ENCODE assay signal across 8 cellular contexts in the genomic region with DNA sequence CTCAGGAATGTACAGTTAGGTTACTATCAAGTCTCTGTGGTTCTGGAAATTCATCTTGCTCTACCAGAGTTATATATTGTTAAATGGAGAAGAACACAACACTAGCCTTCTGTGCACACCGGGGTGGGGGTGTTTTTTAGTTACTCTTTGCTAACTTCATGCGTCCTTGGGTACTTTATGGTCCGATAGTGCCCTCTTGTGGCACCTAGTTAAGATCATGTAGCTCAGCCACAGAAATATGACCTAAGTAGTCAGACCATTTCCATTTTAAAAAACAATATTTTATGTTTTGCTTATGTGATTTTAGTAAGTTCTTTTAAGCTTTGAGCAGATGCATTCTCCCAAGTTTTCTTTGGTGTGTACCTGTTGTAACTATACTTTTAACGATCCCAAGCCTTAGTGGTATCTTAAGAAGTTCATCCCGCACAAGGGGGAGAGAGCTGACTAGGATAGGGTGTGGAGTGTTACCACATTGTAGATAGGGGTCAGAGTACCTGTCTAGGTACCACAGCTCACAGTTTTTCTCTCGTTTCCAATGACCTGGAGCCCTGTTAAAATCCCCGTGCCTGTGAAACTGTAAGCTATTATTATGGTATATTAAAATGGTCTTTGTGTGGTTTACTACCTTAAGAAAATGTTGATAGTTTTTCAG. TPM values are rescaled to one million over a fixed set of nuclear protein-coding genes. Genes with fewer than 3 reads are reported as not detected.
DNase-seq lines count a peak whose midpoint lies in the region; ATAC-seq and TF ChIP-seq lines count a peak whose summit lies in the region.

No MANE protein-coding gene starts in this region.

- no peak overlapping the region for H3K4me3 Mint-ChIP-seq in activated CD8-positive, alpha-beta memory T cell treated with anti-CD3 and anti-CD28 coated beads, Interleukin-2, amount 10 ng/mL, durations not matched to agents 7 days and 5 days
- H3K4me3 Mint-ChIP-seq in naive B cell: no peak overlapping the region

- H3K9me3 ChIP-seq in IMR-90 (ENCODE audit: control insufficient read depth, insufficient read depth, low read length) (no peaks in the 10 kb centered on the region), suprapubic skin (no peaks in the 10 kb centered on the region)

- ATAC-seq in IMR-90 (ENCODE audit: low read depth) (peak; percentile 97), naive B cell (ENCODE audit: low read depth in 2 of 2) (peak; percentile 98 to 99), GM18870 (IDR thresholded peaks at IDR 0.05; ENCODE audit: unreplicated experiment) (no peak)
- ATAC-seq in activated CD8-positive, alpha-beta memory T cell treated with anti-CD3 and anti-CD28 coated beads, Interleukin-2, amount 10 ng/mL, durations not matched to agents 7 days and 5 days: peak; percentile 93

- H4K8ac ChIP-seq in IMR-90 (ENCODE audit: low read depth in 2 of 2, low read length in 2 of 2): no peak overlapping the region

- peaks cover 56% of the 10 kb centered on the region for H3K36me3 Mint-ChIP-seq in activated CD8-positive, alpha-beta memory T cell treated with anti-CD3 and anti-CD28 coated beads, Interleukin-2, amount 10 ng/mL, durations not matched to agents 7 days and 5 days
- H3K36me3 Mint-ChIP-seq in naive B cell: peaks cover 19 to 20% of the 10 kb centered on the region in 2 donors

- DNase-seq in D341Med (ENCODE audit: low spot score) (peak; percentile 70), IMR-90 (peak; percentile 92), NOMO-1 treated with DMSO at 0.1 percent for 48 hours (lab: John Stamatoyannopoulos, UW; ENCODE audit: unreplicated experiment) (peak; percentile 75), epithelial cell of proximal tubule (ENCODE audit: low read depth) (peak; percentile 52), naive B cell (peak; percentile 68), suprapubic skin (ENCODE audit: low spot score in 2 of 2) (no peak)
- DNase-seq in activated CD8-positive, alpha-beta memory T cell treated with anti-CD3 and anti-CD28 coated beads, Interleukin-2, amount 10 ng/mL, durations not matched to agents 7 days and 5 days: peak; percentile 79

- peaks cover 37% of the 10 kb centered on the region for H3K36me3 ChIP-seq in IMR-90 (ENCODE audit: control insufficient read depth, insufficient read depth, low read length)
- peaks cover 61% of the 10 kb centered on the region for H3K36me3 ChIP-seq in suprapubic skin

- H3K79me1 ChIP-seq in IMR-90 (ENCODE audit: low read depth in 1 of 2, low read length in 2 of 2): peaks cover 32 to 42% of the 10 kb centered on the region in 2 experiments; a peak in 3 of 4 replicates

- no peak overlapping the region for H2AFZ ChIP-seq in IMR-90 (replicated peaks; ENCODE audit: low read length, poor library complexity)

- H3K4me3 ChIP-seq in IMR-90 (ENCODE audit: insufficient read depth, low read depth, low read length): no peak overlapping the region
- H3K4me3 ChIP-seq in epithelial cell of proximal tubule (ENCODE audit: low read depth, low read length): no peak overlapping the region
- no peak overlapping the region for H3K4me3 ChIP-seq in suprapubic skin

- H3K27ac ChIP-seq in IMR-90 (ENCODE audit: insufficient read depth, low read length) (no peak overlapping the region), suprapubic skin (no peak overlapping the region)

- H2BK15ac ChIP-seq in IMR-90 (ENCODE audit: low read depth, low read length): no peak overlapping the region

- no TSS peak for BruUV-seq in IMR-90 (replicated peaks; lab: Mats Ljungman, UMichigan)

- H3K56ac ChIP-seq in IMR-90 (ENCODE audit: extremely low read depth, insufficient read depth, low read length): no peak overlapping the region

- H3K4me1 ChIP-seq in IMR-90 (ENCODE audit: control insufficient read depth, insufficient read depth, low read length) (peaks cover 3% of the 10 kb centered on the region), suprapubic skin (peaks cover 13% of the 10 kb centered on the region)

- peaks cover 17% of the 10 kb centered on the region for H3K4me1 Mint-ChIP-seq in activated CD8-positive, alpha-beta memory T cell treated with anti-CD3 and anti-CD28 coated beads, Interleukin-2, amount 10 ng/mL, durations not matched to agents 7 days and 5 days
- peaks cover under 1 to 16% (median 14%) of the 10 kb centered on the region in 3 donors for H3K4me1 Mint-ChIP-seq in naive B cell

- H4K5ac ChIP-seq in IMR-90 (ENCODE audit: low read depth, low read length): 0 out of 2 replicates have a peak overlapping the region, but pooled peaks have one; percentile 40

- H3K27me3 ChIP-seq in IMR-90 (ENCODE audit: control insufficient read depth, insufficient read depth, low read length): no peaks in the 10 kb centered on the region
- no peaks in the 10 kb centered on the region for H3K27me3 ChIP-seq in suprapubic skin

- no peak overlapping the region for H2BK20ac ChIP-seq in IMR-90 (ENCODE audit: low read depth, low read length)

- no peaks in the 10 kb centered on the region for H3K9me3 Mint-ChIP-seq in activated CD8-positive, alpha-beta memory T cell treated with anti-CD3 and anti-CD28 coated beads, Interleukin-2, amount 10 ng/mL, durations not matched to agents 7 days and 5 days (ENCODE audit: low read depth)
- no peaks in the 10 kb centered on the region for H3K9me3 Mint-ChIP-seq in naive B cell

- POLR2A ChIA-PET in IMR-90 (lab: Charles Lee; ENCODE audit: unreplicated experiment): interaction anchor here (0.6 to 1.0 kb wide), 2 partner anchors 61 to 122 kb away, joined by 3 to 4 read pairs; a partner anchor contains a TSS

- H3K9me1 ChIP-seq in IMR-90 (ENCODE audit: insufficient read depth, low read length): no peaks in the 10 kb centered on the region

- TF ChIP-seq EP300 in suprapubic skin (IDR thresholded peaks at IDR 0.05): no peak

- CTCF ChIA-PET in IMR-90 (lab: Yijun Ruan, JAX): interaction anchor here (0.8 to 1.7 kb wide), 9 partner anchors 8 to 136 kb away, joined by 3 to 13 read pairs (median 5); a partner anchor contains a TSS
- CTCF ChIA-PET in activated CD8-positive, alpha-beta memory T cell treated with anti-CD3 and anti-CD28 coated beads, Interleukin-2, amount 10 ng/mL, durations not matched to agents 7 days and 5 days (lab: Charles Lee): interaction anchor here (0.5 to 3.0 kb wide), 39 partner anchors 8 to 421 kb away, joined by 3 to 20 read pairs (median 4); a partner anchor contains a TSS

- dilution Hi-C loops in IMR-90 (cut with HindIII; ENCODE audit: low sequenced_read_pairs, unreplicated experiment): no loop called here

- H2BK5ac ChIP-seq in IMR-90 (ENCODE audit: low read depth, low read length, poor library complexity, severe bottlenecking): peak overlapping the region; percentile 57

- intact Hi-C loops in IMR-90 (cut with micrococcal nuclease): loop anchor here (1.0 to 2.0 kb wide), 4 partner anchors 61 to 186 kb away; a partner anchor contains a TSS

- no peak overlapping the region for H2AK5ac ChIP-seq in IMR-90 (ENCODE audit: low read depth, low read length)

- no peak overlapping the region for H3K4ac ChIP-seq in IMR-90 (ENCODE audit: low read depth, low read length)

- TF ChIP-seq POLR2A in IMR-90 (IDR thresholded peaks at IDR 0.05; ENCODE audit: low read depth, low read length) (no peak), suprapubic skin (IDR thresholded peaks at IDR 0.05) (no peak)

- H4K20me1 ChIP-seq in IMR-90 (ENCODE audit: insufficient read depth, low read length): peaks cover 22% of the 10 kb centered on the region

- no peak overlapping the region for H3K18ac ChIP-seq in IMR-90 (ENCODE audit: low read depth, low read length)

- H4K91ac ChIP-seq in IMR-90 (ENCODE audit: insufficient read depth, low read depth, low read length): no peak overlapping the region

- in situ Hi-C loops in IMR-90 (cut with MboI; ENCODE audit: low sequenced_read_pairs): loop anchor here (5.0 kb wide), 2 partner anchors 133 to 178 kb away; no protein-coding TSS in a partner anchor

- no peak overlapping the region for H3K4me2 ChIP-seq in IMR-90 (ENCODE audit: low read depth, low read length)

- H3K27me3 Mint-ChIP-seq in activated CD8-positive, alpha-beta memory T cell treated with anti-CD3 and anti-CD28 coated beads, Interleukin-2, amount 10 ng/mL, durations not matched to agents 7 days and 5 days: no peaks in the 10 kb centered on the region
- no peaks in the 10 kb centered on the region for H3K27me3 Mint-ChIP-seq in naive B cell

- H2AK9ac ChIP-seq in IMR-90 (replicated peaks; ENCODE audit: low read depth, low read length, poor library complexity): no peak overlapping the region

- peak; percentile 85 for TF ChIP-seq RAD21 in IMR-90 (IDR thresholded peaks at IDR 0.05; ENCODE audit: low read length)

- no peak overlapping the region for H3K9ac ChIP-seq in IMR-90 (ENCODE audit: low read depth, low read length)

- TF ChIP-seq CTCF in IMR-90 (conservative IDR thresholded peaks at IDR 0.05; ENCODE audit: low read depth, low read length): peak; percentile 85
- TF ChIP-seq CTCF in epithelial cell of proximal tubule (conservative IDR thresholded peaks at IDR 0.05; ENCODE audit: low read depth, low read length): peak; percentile 82
- TF ChIP-seq CTCF in suprapubic skin (IDR thresholded peaks at IDR 0.05): peak; percentile 50 to 52

- no peak overlapping the region for H3K23ac ChIP-seq in IMR-90 (ENCODE audit: low read depth, low read length)

- peak overlapping the region; percentile 68 for H3K27ac Mint-ChIP-seq in activated CD8-positive, alpha-beta memory T cell treated with anti-CD3 and anti-CD28 coated beads, Interleukin-2, amount 10 ng/mL, durations not matched to agents 7 days and 5 days
- H3K27ac Mint-ChIP-seq in naive B cell: peak overlapping the region in 4 of 6 donors; percentile 7 to 79 (median 74)

- H3K14ac ChIP-seq in IMR-90 (replicated peaks; ENCODE audit: low read depth, low read length): no peak overlapping the region

- WGBS in IMR-90 (ENCODE audit: extremely low coverage in 2 of 2, insufficient read length in 1 of 2), 2 experiments: no CpG with 5 or more reads among the region's 7 CpGs
- WGBS in suprapubic skin: 48% methylated on average over 7 of the region's 7 CpGs

- H2BK120ac ChIP-seq in IMR-90 (ENCODE audit: low read depth, low read length): no peak overlapping the region

RNA-seq across cellular contexts. Expression of a gene that starts 20.6 kb away (rescaled TPM):
- total RNA-seq in IMR-90 (2012; rRNA removed) (1.8 and 1.9 TPM in 2 replicates), epithelial cell of proximal tubule (4.0 and 20.3 TPM in 2 replicates), suprapubic skin (10 to 100 TPM in 3 of 4 donors, 1 to 10 TPM in 1; 6.0 to 26.6 (median 16.0) TPM)
- polyA plus RNA-seq in IMR-90 (2012; rRNA removed) (11.0 and 11.9 TPM in 2 replicates), naive B cell (ENCODE audit: low read depth in 6 of 6) (under 1 TPM in 4 of 6 donors, not detected in 2; 0.23 to 0.51 (median 0.36) TPM)
- polyA plus RNA-seq in IMR-90 (2012; cell fraction: cytosol; rRNA removed): 2.6 and 2.9 TPM in 2 replicates
- 65.3 and 92.1 TPM in 2 replicates for polyA plus RNA-seq in IMR-90 (2012; cell fraction: nucleus; rRNA removed; ENCODE audit: low replicate concordance)
- 10 to 100 TPM in 1 of 2 experiments, 1 to 10 TPM in 1; 5.5 to 11.0 TPM for total RNA-seq in activated CD8-positive, alpha-beta memory T cell treated with anti-CD3 and anti-CD28 coated beads, Interleukin-2, amount 10 ng/mL, durations not matched to agents 7 days and 5 days

RNA-seq across cellular contexts. Expression of a gene that starts 37.9 kb away (rescaled TPM):
- total RNA-seq in IMR-90 (2012; rRNA removed) (49.8 and 63.3 TPM in 2 replicates), epithelial cell of proximal tubule (179 and 259 TPM in 2 replicates), suprapubic skin (10 to 100 TPM; 13.3 to 28.0 (median 19.2) TPM)
- polyA plus RNA-seq in IMR-90 (2012; rRNA removed) (64.6 and 147 TPM in 2 replicates), naive B cell (ENCODE audit: low read depth in 6 of 6) (1 to 10 TPM in 1 of 6 donors, under 1 TPM in 3, not detected in 2; 0.52 to 1.3 (median 0.74) TPM)
- polyA plus RNA-seq in IMR-90 (2012; cell fraction: cytosol; rRNA removed): 167 and 245 TPM in 2 replicates
- polyA plus RNA-seq in IMR-90 (2012; cell fraction: nucleus; rRNA removed; ENCODE audit: low replicate concordance): 42.8 and 99.5 TPM in 2 replicates
- total RNA-seq in activated CD8-positive, alpha-beta memory T cell treated with anti-CD3 and anti-CD28 coated beads, Interleukin-2, amount 10 ng/mL, durations not matched to agents 7 days and 5 days: 10 to 100 TPM; 16.4 to 23.9 TPM

Comparison
In these comparisons a context has a peak if more than half of its experiments do, and no peak if none do; other contexts are left out.
1. DNase-seq: peak in D341Med (single experiment), IMR-90 (single experiment), NOMO-1 treated with DMSO at 0.1 percent for 48 hours (single experiment), activated CD8-positive, alpha-beta memory T cell treated with anti-CD3 and anti-CD28 coated beads, Interleukin-2, amount 10 ng/mL, durations not matched to agents 7 days and 5 days (single experiment), epithelial cell of proximal tubule (single experiment) and naive B cell (single experiment); none in suprapubic skin (0 of 2).
2. Peak in every context shown above with its lines, with median percentiles within 50 percentile points of each other: CTCF ChIP-seq.